9 cellular contexts compared by ENCODE assay signal in genomic region chr3:128727485-128727884, GRCh38. TPM values are rescaled to one million over a fixed set of nuclear protein-coding genes. Genes with fewer than 3 reads are reported as not detected.
DNase-seq lines count a peak whose midpoint lies in the region; FAIRE-seq and TF ChIP-seq lines count a peak whose summit lies in the region.
"Had no signal": no experiment of that assay in that cellular context is flagged by ENCODE, and none has a peak within 500 bp of the region (broad histone marks: within the 10 kb centered on the region; RNA-seq: fewer than 3 reads in every experiment).

No MANE protein-coding gene starts in this region.

- peaks cover 4% of the 10 kb centered on the region for H3K4me1 ChIP-seq in NT2/D1 (ENCODE audit: insufficient read depth, insufficient read length)
- peaks cover 3 to 23% (median 14%) of the 10 kb centered on the region in 4 experiments for H3K4me1 ChIP-seq in H1 (replicated peaks in 1 of 4; ENCODE audit: control insufficient read depth in 3 of 4, insufficient read depth in 4 of 4, low read length in 3 of 4)

- TF ChIP-seq CTCF in CD14-positive monocyte (IDR thresholded peaks at IDR 0.05), result no peak
- no peak for TF ChIP-seq CTCF in H1 (IDR thresholded peaks at IDR 0.05; ENCODE audit: control extremely low read depth in 1 of 3, insufficient read depth in 1 of 3, low read depth in 1 of 3, low read length in 3 of 3)
- no peak for TF ChIP-seq CTCF in neural crest cell (conservative IDR thresholded peaks at IDR 0.05)

- no peak overlapping the region for H2BK12ac ChIP-seq in H1 (ENCODE audit: low read depth, low read length)

- H3K4me2 ChIP-seq in H1 (ENCODE audit: insufficient read depth in 1 of 2, low read depth in 2 of 2, low read length in 2 of 2), result peak overlapping the region; percentile 70 to 98

- TF ChIP-seq POLR2A in H1 (IDR thresholded peaks at IDR 0.05; ENCODE audit: control extremely low read depth in 1 of 2, low read depth in 2 of 2, low read length in 2 of 2), result no peak
- no peak for TF ChIP-seq POLR2A in H54 (IDR thresholded peaks at IDR 0.05; ENCODE audit: low read depth, low read length)

- H3K27ac Mint-ChIP-seq in CD14-positive monocyte (peak overlapping the region; percentile 69 to 98 (median 96)), neural crest cell (ENCODE audit: unreplicated experiment) (peak overlapping the region; percentile 58)

- no peak for TF ChIP-seq RAD21 in H1 (IDR thresholded peaks at IDR 0.05 in 1 of 2, conservative IDR thresholded peaks at IDR 0.05 in 1 of 2; ENCODE audit: low read depth in 2 of 2, low read length in 2 of 2)

- H3K23me2 ChIP-seq in H1 (ENCODE audit: low read depth, low read length), result peaks cover 9% of the 10 kb centered on the region

- peaks cover 0 to 6% (median 3%) of the 10 kb centered on the region in 3 donors for H3K27me3 Mint-ChIP-seq in CD14-positive monocyte (ENCODE audit: low read depth in 3 of 3)
- no peaks in the 10 kb centered on the region for H3K27me3 Mint-ChIP-seq in neural crest cell (ENCODE audit: low read depth)

- no peak overlapping the region for H3K18ac ChIP-seq in H1 (ENCODE audit: extremely low read depth, low read length)

- no peak overlapping the region for H2AFZ ChIP-seq in H1 (ENCODE audit: low read length)

- no peak overlapping the region for H2BK15ac ChIP-seq in H1 (ENCODE audit: low read length)

- CTCF ChIA-PET in H1 (lab: Charles Lee; ENCODE audit: partially characterized antibody), result interaction anchor here (0.7 to 1.5 kb wide), 6 partner anchors 9 to 72 kb away, joined by 3 to 5 read pairs (median 4); no protein-coding TSS in a partner anchor

- H2BK5ac ChIP-seq in H1 (ENCODE audit: low read depth, low read length), result no peak overlapping the region

- H3K4me3 Mint-ChIP-seq in CD14-positive monocyte (peak overlapping the region; percentile 89 to 98), neural crest cell (peak overlapping the region; percentile 94)

- H3K27me3 ChIP-seq in NT2/D1 (ENCODE audit: insufficient read depth, insufficient read length) (no peaks in the 10 kb centered on the region), H1 (replicated peaks in 1 of 4; ENCODE audit: control insufficient read depth in 3 of 4, extremely low read depth in 1 of 4, insufficient read depth in 3 of 4, low read length in 3 of 4) (no peaks in the 10 kb centered on the region)

- H2AK5ac ChIP-seq in H1 (ENCODE audit: low read depth, low read length), result no peak overlapping the region

- peaks cover 26 to 28% of the 10 kb centered on the region in 2 experiments for H4K20me1 ChIP-seq in H1 (replicated peaks in 1 of 2; ENCODE audit: control insufficient read depth in 1 of 2, insufficient read depth in 2 of 2, low read length in 2 of 2)

- H3K36me3 ChIP-seq in NT2/D1 (ENCODE audit: insufficient read depth, insufficient read length, low read length) (peaks cover 13% of the 10 kb centered on the region), H1 (ENCODE audit: control insufficient read depth in 2 of 4, insufficient read depth in 4 of 4, low read length in 3 of 4) (no peaks in the 10 kb centered on the region)

- no peak overlapping the region for H3K4ac ChIP-seq in H1 (replicated peaks; ENCODE audit: insufficient read length, low read depth, low read length)

- POLR2A ChIA-PET in H1 (lab: Charles Lee; ENCODE audit: partially characterized antibody), result interaction anchor here (0.6 to 6.0 kb wide), 10 partner anchors 10 to 449 kb away, joined by 3 to 44 read pairs (median 3); no protein-coding TSS in a partner anchor

- H3K36me3 Mint-ChIP-seq in CD14-positive monocyte, result peaks cover 5 to 19% of the 10 kb centered on the region in 2 donors
- no peaks in the 10 kb centered on the region for H3K36me3 Mint-ChIP-seq in neural crest cell (ENCODE audit: low read depth)

- H4K8ac ChIP-seq in H1 (ENCODE audit: extremely low read depth, insufficient read depth, low read length), result no peak overlapping the region

- H3K4me1 Mint-ChIP-seq in CD14-positive monocyte (peaks cover 60% of the 10 kb centered on the region), neural crest cell (peaks cover 51% of the 10 kb centered on the region)

- H3K9me3 Mint-ChIP-seq in CD14-positive monocyte, result peaks cover 0 to 2% (median 0%) of the 10 kb centered on the region in 7 donors
- no peaks in the 10 kb centered on the region for H3K9me3 Mint-ChIP-seq in neural crest cell

- FAIRE-seq in H1 (lab: Jason Lieb, UNC) (no peak), H54 (lab: Jason Lieb, UNC) (no peak)
- FAIRE-seq: GM18507 had no signal

- no peak overlapping the region for H3K27ac ChIP-seq in H1 (ENCODE audit: low read depth, low read length)

- H3K4me3 ChIP-seq in NT2/D1 (ENCODE audit: insufficient read length, low read depth) (peak overlapping the region; percentile 91), H1 (ENCODE audit: extremely low read depth in 1 of 4, insufficient read depth in 2 of 4, low read depth in 3 of 4, low read length in 4 of 4) (peak overlapping the region; percentile 80 to 94 (median 91); a peak in 7 of 8 replicates)

- no peak overlapping the region for H4K5ac ChIP-seq in H1 (ENCODE audit: insufficient read length, low read depth, low read length)

- no peak overlapping the region for H4K91ac ChIP-seq in H1 (replicated peaks; ENCODE audit: insufficient read length, low read length)

- H3K56ac ChIP-seq in H1 (replicated peaks; ENCODE audit: insufficient read length, low read depth, low read length), result no peak overlapping the region

- H3K23ac ChIP-seq in H1 (ENCODE audit: insufficient read length), result no peak overlapping the region

- H3K9me3 ChIP-seq in NT2/D1 (ENCODE audit: insufficient read depth, low read length), result no peaks in the 10 kb centered on the region
- no peaks in the 10 kb centered on the region for H3K9me3 ChIP-seq in H1 (ENCODE audit: insufficient read depth in 2 of 2, low read depth in 1 of 2, low read length in 1 of 2)

- no peak overlapping the region for H2BK120ac ChIP-seq in H1 (replicated peaks; ENCODE audit: low read depth, low read length)

- peaks cover 56 to 68% of the 10 kb centered on the region in 2 experiments for H3K79me2 ChIP-seq in H1 (ENCODE audit: control insufficient read depth in 1 of 2, insufficient read depth in 2 of 2, low read length in 2 of 2)

- DNase-seq in CD14-positive monocyte (ENCODE audit: low spot score) (no peak), NT2/D1 (ENCODE audit: low read depth, low spot score) (no peak), H1 (ENCODE audit: low read depth in 1 of 2, low spot score in 2 of 2) (no peak), neural crest cell (ENCODE audit: low read depth, low spot score) (no peak), H54 (ENCODE audit: insufficient read length, low spot score) (no peak), DMS153 (lab: John Stamatoyannopoulos, UW) (no peak), NCI-H774 (lab: John Stamatoyannopoulos, UW) (no peak), HuH-7.5 (ENCODE audit: low spot score) (no peak)

- no peak overlapping the region for H2BK20ac ChIP-seq in H1 (ENCODE audit: low read length)

- WGBS in H1 (ENCODE audit: extremely low coverage in 1 of 2, insufficient coverage in 1 of 2, insufficient read length in 1 of 2, insufficient replicate concordance in 2 of 2, low coverage in 1 of 2, low lambda C conversion rate in 2 of 2, missing lambda C conversion rate in 1 of 2), 2 experiments, result 72% methylated on average over 6 of the region's 6 CpGs; no CpG with 5 or more reads in 1 of the 2 experiments

- H3K9ac ChIP-seq in NT2/D1 (ENCODE audit: insufficient read length, low read depth) (peak overlapping the region; percentile 97), H1 (replicated peaks in 1 of 4; ENCODE audit: extremely low read depth in 1 of 4, low read depth in 3 of 4, low read length in 3 of 4) (peak overlapping the region in 2 of 4 experiments; percentile 68 to 87; a peak in 3 of 7 replicates)

- no peak overlapping the region for H3K14ac ChIP-seq in H1 (ENCODE audit: insufficient read length)

- intact Hi-C loops in CD14-positive monocyte (cut with micrococcal nuclease), result loop anchor here in 1 of 2 donors (5.0 to 10.0 kb wide), 2 partner anchors 45 to 73 kb away; partner anchors contain the start of gene RPN1

- no peak for TF ChIP-seq EP300 in H1 (IDR thresholded peaks at IDR 0.05; ENCODE audit: borderline replicate concordance in 1 of 2, low read depth in 2 of 2, low read length in 2 of 2)

- peaks cover 16% of the 10 kb centered on the region for H3K79me1 ChIP-seq in H1 (ENCODE audit: low read depth, low read length)

TF ChIP-seq in H1, 55 proteins besides CTCF, POLR2A, EP300 and RAD21 (continues in another document):
- no peak for TF ChIP-seq ASH2L (IDR thresholded peaks at IDR 0.05; ENCODE audit: low read length)

RNA-seq across cellular contexts. Expression of gene RAB7A, which starts 1.5 kb away (rescaled TPM):
- 100 to 1,000 TPM; 223 to 261 TPM for polyA plus RNA-seq in CD14-positive monocyte
- total RNA-seq in H1 (2021; fragmentation: NEBNext Ultra II Directional; extraction: Animal tissue kit (Norgen Biotek cat#: 25700)), result 185 and 195 TPM in 2 replicates
- polyA plus RNA-seq in H1 (2011; rRNA removed), result 156 and 179 TPM in 2 replicates
- polyA plus RNA-seq in H1 (2011; cell fraction: cytosol; rRNA removed), result 180 TPM
- 52.8 TPM for polyA plus RNA-seq in H1 (2011; cell fraction: nucleus; rRNA removed)
- 134 to 225 TPM (median 141 TPM) in 4 replicates for polyA plus RNA-seq in H1 (2012, experiment 1 of 2)
- polyA plus RNA-seq in H1 (2012, experiment 2 of 2), result 65.1 TPM
- 149 TPM for polyA plus RNA-seq in H1 (2013, experiment 1 of 2)
- 165 TPM for polyA plus RNA-seq in H1 (2013, experiment 2 of 2)
- polyA minus RNA-seq in H1 (2011; rRNA and poly(A)+ RNA removed), result 157 and 158 TPM in 2 replicates
- 81.6 TPM for polyA minus RNA-seq in H1 (2011; cell fraction: cytosol; rRNA and poly(A)+ RNA removed)
- 72.5 TPM for polyA minus RNA-seq in H1 (2011; cell fraction: nucleus; rRNA and poly(A)+ RNA removed)
- 148 and 149 TPM in 2 replicates for total RNA-seq in neural crest cell
